ENCODE assay signal across 10 cellular contexts in genomic region chr9:15999422-16000339, GRCh38.
A peak's percentile ranks its signal among the peaks of the same experiment; 100 is the strongest.
DNase-seq lines count a peak whose midpoint lies in the region; ATAC-seq and TF ChIP-seq lines count a peak whose summit lies in the region.
"Had no signal": no experiment of that assay in that cellular context is flagged by ENCODE, and none has a peak within 500 bp of the region (broad histone marks: within the 10 kb centered on the region; RNA-seq: fewer than 3 reads in every experiment).

No MANE protein-coding gene starts in this region.

- DNase-seq in HK-2 (ENCODE audit: unreplicated experiment): peak; percentile 29
- peak; percentile 93 for DNase-seq in amniotic epithelial cell (ENCODE audit: low read depth)
- peak; percentile 18 for DNase-seq in left cardiac atrium
- DNase-seq in stimulated activated naive CD8-positive, alpha-beta T cell treated with anti-CD3 and anti-CD28 coated beads, Interleukin-15, amount 100 ng/mL, for 72 hours: no peak
- DNase-seq in activated CD8-positive, alpha-beta T cell treated with anti-CD3 and anti-CD28 coated beads, Interleukin-2, amount 10 ng/mL, durations not matched to agents 7 days and 5 days: no peak
- no peak for DNase-seq in upper lobe of right lung
- no peak for DNase-seq in pons (ENCODE audit: low spot score)
- DNase-seq: NCI-H1048 had no signal

- intact Hi-C loops in left cardiac atrium (cut with DNase I): no loop called here
- intact Hi-C loops in upper lobe of right lung (cut with DNase I): no loop called here

- no peak for TF ChIP-seq CTCF in upper lobe of right lung (IDR thresholded peaks at IDR 0.05)

- H3K4me1 ChIP-seq in upper lobe of right lung: no peaks in the 10 kb centered on the region
- H3K4me1 ChIP-seq: parathyroid adenoma had no signal

- no peaks in the 10 kb centered on the region for H3K9me3 ChIP-seq in upper lobe of right lung

- no peaks in the 10 kb centered on the region for H3K36me3 ChIP-seq in upper lobe of right lung

- H3K4me1 Mint-ChIP-seq in stimulated activated naive CD8-positive, alpha-beta T cell treated with anti-CD3 and anti-CD28 coated beads, Interleukin-15, amount 100 ng/mL, for 72 hours: no peaks in the 10 kb centered on the region
- H3K4me1 Mint-ChIP-seq in activated CD8-positive, alpha-beta T cell treated with anti-CD3 and anti-CD28 coated beads, Interleukin-2, amount 10 ng/mL, durations not matched to agents 7 days and 5 days (ENCODE audit: low read depth): no peaks in the 10 kb centered on the region

- H3K27me3 ChIP-seq in upper lobe of right lung: no peaks in the 10 kb centered on the region

- H3K27me3 Mint-ChIP-seq in stimulated activated naive CD8-positive, alpha-beta T cell treated with anti-CD3 and anti-CD28 coated beads, Interleukin-15, amount 100 ng/mL, for 72 hours: no peaks in the 10 kb centered on the region
- peaks cover 4% of the 10 kb centered on the region for H3K27me3 Mint-ChIP-seq in activated CD8-positive, alpha-beta T cell treated with anti-CD3 and anti-CD28 coated beads, Interleukin-2, amount 10 ng/mL, durations not matched to agents 7 days and 5 days (ENCODE audit: low read depth)

- no peaks in the 10 kb centered on the region for H3K36me3 Mint-ChIP-seq in activated CD8-positive, alpha-beta T cell treated with anti-CD3 and anti-CD28 coated beads, Interleukin-2, amount 10 ng/mL, durations not matched to agents 7 days and 5 days (ENCODE audit: low read depth)

- no peak overlapping the region for H3K4me3 Mint-ChIP-seq in stimulated activated naive CD8-positive, alpha-beta T cell treated with anti-CD3 and anti-CD28 coated beads, Interleukin-15, amount 100 ng/mL, for 72 hours
- H3K4me3 Mint-ChIP-seq in activated CD8-positive, alpha-beta T cell treated with anti-CD3 and anti-CD28 coated beads, Interleukin-2, amount 10 ng/mL, durations not matched to agents 7 days and 5 days: no peak overlapping the region

- H3K27ac Mint-ChIP-seq in stimulated activated naive CD8-positive, alpha-beta T cell treated with anti-CD3 and anti-CD28 coated beads, Interleukin-15, amount 100 ng/mL, for 72 hours: no peak overlapping the region
- no peak overlapping the region for H3K27ac Mint-ChIP-seq in activated CD8-positive, alpha-beta T cell treated with anti-CD3 and anti-CD28 coated beads, Interleukin-2, amount 10 ng/mL, durations not matched to agents 7 days and 5 days

- POLR2A ChIA-PET in activated CD8-positive, alpha-beta T cell treated with anti-CD3 and anti-CD28 coated beads, Interleukin-2, amount 10 ng/mL, durations not matched to agents 7 days and 5 days (lab: Charles Lee): no interaction called here

- H3K27ac ChIP-seq in upper lobe of right lung: no peak overlapping the region
- H3K27ac ChIP-seq: parathyroid adenoma had no signal

- CTCF ChIA-PET in activated CD8-positive, alpha-beta T cell treated with anti-CD3 and anti-CD28 coated beads, Interleukin-2, amount 10 ng/mL, durations not matched to agents 7 days and 5 days (lab: Charles Lee): no interaction called here

- ATAC-seq in left cardiac atrium (peak in 1 of 2 donors; percentile 90), upper lobe of right lung (no peak), GM19328 (IDR thresholded peaks at IDR 0.05; ENCODE audit: unreplicated experiment) (no peak)
- peak; percentile 45 for ATAC-seq in stimulated activated naive CD8-positive, alpha-beta T cell treated with anti-CD3 and anti-CD28 coated beads, Interleukin-15, amount 100 ng/mL, for 72 hours
- no peak for ATAC-seq in activated CD8-positive, alpha-beta T cell treated with anti-CD3 and anti-CD28 coated beads, Interleukin-2, amount 10 ng/mL, durations not matched to agents 7 days and 5 days

- peaks cover 16% of the 10 kb centered on the region in 2 donors for H3K9me3 Mint-ChIP-seq in stimulated activated naive CD8-positive, alpha-beta T cell treated with anti-CD3 and anti-CD28 coated beads, Interleukin-15, amount 100 ng/mL, for 72 hours
- no peaks in the 10 kb centered on the region for H3K9me3 Mint-ChIP-seq in activated CD8-positive, alpha-beta T cell treated with anti-CD3 and anti-CD28 coated beads, Interleukin-2, amount 10 ng/mL, durations not matched to agents 7 days and 5 days (ENCODE audit: insufficient read depth)

- no peak overlapping the region for H3K4me3 ChIP-seq in upper lobe of right lung

Comparison
In these comparisons a context has a peak if more than half of its experiments do, and no peak if none do; other contexts are left out.
1. DNase-seq: peak in HK-2 (single experiment), amniotic epithelial cell (single experiment) and left cardiac atrium (single experiment); none in stimulated activated naive CD8-positive, alpha-beta T cell treated with anti-CD3 and anti-CD28 coated beads, Interleukin-15, amount 100 ng/mL, for 72 hours (0 of 2), activated CD8-positive, alpha-beta T cell treated with anti-CD3 and anti-CD28 coated beads, Interleukin-2, amount 10 ng/mL, durations not matched to agents 7 days and 5 days (single experiment), upper lobe of right lung (single experiment) and pons (single experiment).